In the genomic region with DNA sequence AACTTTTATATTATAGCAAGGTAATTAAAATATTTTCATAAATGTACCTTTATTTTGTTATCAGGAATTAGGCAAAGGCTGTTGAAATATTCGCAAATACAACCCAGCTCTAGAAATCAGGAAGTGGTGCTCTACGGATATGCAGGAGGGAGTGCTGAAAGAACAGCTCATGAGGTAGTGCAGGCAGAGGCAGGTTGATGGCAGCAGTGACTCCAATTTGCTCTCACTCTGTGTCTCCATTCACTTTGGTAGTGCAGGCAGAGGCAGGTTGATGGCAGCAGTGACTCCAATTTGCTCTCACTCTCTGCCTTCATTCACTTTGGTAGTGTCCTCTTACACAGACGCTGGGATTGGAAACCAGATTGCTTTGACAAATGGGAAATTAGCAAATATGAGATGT, we compare ENCODE assay signal across 1 cellular context.
TF ChIP-seq lines count a peak whose summit lies in the region.

No MANE protein-coding gene starts in this region.

TF ChIP-seq in GM23338, 12 proteins besides CTCF, POLR2A, EP300 and RAD21 (continued from another document):
- TF ChIP-seq ZNF462 (CRISPR knock-in tag; IDR thresholded peaks at IDR 0.05) (0 out of 2 replicates have a peak, but pooled peaks have one; percentile 22), EZH2phosphoT487 (IDR thresholded peaks at IDR 0.05; ENCODE audit: unreplicated experiment) (no peak)
TF ChIP-seq in GM23338: peak in this region for 2.
